ENCODE assay signal across 21 cellular contexts in the genomic region with DNA sequence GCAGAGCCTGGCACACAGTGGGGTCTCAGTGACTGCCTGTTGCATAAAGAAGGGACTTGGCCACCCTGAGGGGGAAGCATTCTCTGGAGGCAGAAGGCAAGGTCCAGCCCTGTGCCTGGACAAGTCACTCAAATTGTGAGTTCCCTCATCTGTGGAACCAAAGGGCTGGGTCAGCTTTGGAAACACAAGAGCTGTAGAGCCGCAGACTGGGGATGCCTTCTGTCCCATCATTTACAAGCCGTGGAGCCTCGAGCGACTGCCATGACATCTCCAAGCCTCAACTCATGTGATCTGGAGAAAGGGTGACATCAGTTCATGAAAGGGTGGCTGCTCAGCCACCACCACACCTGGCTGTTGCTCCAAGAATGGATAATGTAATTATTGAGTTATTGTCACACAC. TPM values are rescaled to one million over a fixed set of nuclear protein-coding genes. Genes with fewer than 3 reads are reported as not detected.
"Had no signal": no experiment of that assay in that cellular context is flagged by ENCODE, and none has a peak within 500 bp of the region (broad histone marks: within the 10 kb centered on the region; RNA-seq: fewer than 3 reads in every experiment).

No MANE protein-coding gene starts in this region.

- H3K27ac ChIP-seq: cardiac muscle cell, foreskin keratinocyte, neural progenitor cell, parathyroid adenoma, testis had no signal

- DNase-seq: activated CD4-positive, alpha-beta T cell treated with anti-CD3 and anti-CD28 coated beads, Interleukin-2, amount 10 ng/mL, durations not matched to agents 7 days and 5 days; activated CD4-positive, CD25-positive, alpha-beta regulatory T cell; activated naive CD4-positive, alpha-beta T cell; activated naive CD8-positive, alpha-beta T cell treated with anti-CD3 and anti-CD28 coated beads for 36 hours; amniotic stem cell; dermis blood vessel endothelial cell; effector memory CD8-positive, alpha-beta T cell; foreskin keratinocyte; kidney glomerular epithelial cell; left ventricle myocardium superior; mucosa of descending colon; naive B cell; spleen; stimulated activated CD4-positive, alpha-beta T cell treated with anti-CD3 and anti-CD28 coated beads, Interleukin-4, amount 100 ng/mL, for 4 hours; T-cell; T1000; testis had no signal

- H3K4me1 ChIP-seq: neural progenitor cell, parathyroid adenoma, testis had no signal

- H3K4me3 ChIP-seq: cardiac muscle cell, mucosa of descending colon, neural progenitor cell, spleen, testis had no signal

- H3K27me3 ChIP-seq: cardiac muscle cell, foreskin keratinocyte, neural progenitor cell, spleen, testis had no signal

- H3K9me3 ChIP-seq: mucosa of descending colon, spleen, testis had no signal

- H3K36me3 ChIP-seq: cardiac muscle cell, neural progenitor cell had no signal

RNA-seq across cellular contexts. Expression of gene SIRPD, which starts 20.4 kb away (rescaled TPM):
- total RNA-seq: cardiac muscle cell, dermis blood vessel endothelial cell, fibroblast of lung, foreskin keratinocyte, left ventricle myocardium superior, mucosa of descending colon had no signal
- polyA plus RNA-seq: cardiac muscle cell, fibroblast of lung, foreskin keratinocyte had no signal

RNA-seq across cellular contexts. Expression of gene SIRPB1, which starts 41.9 kb away (rescaled TPM):
- total RNA-seq: cardiac muscle cell had no signal
- polyA plus RNA-seq: cardiac muscle cell, fibroblast of lung had no signal
